Comparison of ENCODE assay signal across 1 cellular context in the genomic region with DNA sequence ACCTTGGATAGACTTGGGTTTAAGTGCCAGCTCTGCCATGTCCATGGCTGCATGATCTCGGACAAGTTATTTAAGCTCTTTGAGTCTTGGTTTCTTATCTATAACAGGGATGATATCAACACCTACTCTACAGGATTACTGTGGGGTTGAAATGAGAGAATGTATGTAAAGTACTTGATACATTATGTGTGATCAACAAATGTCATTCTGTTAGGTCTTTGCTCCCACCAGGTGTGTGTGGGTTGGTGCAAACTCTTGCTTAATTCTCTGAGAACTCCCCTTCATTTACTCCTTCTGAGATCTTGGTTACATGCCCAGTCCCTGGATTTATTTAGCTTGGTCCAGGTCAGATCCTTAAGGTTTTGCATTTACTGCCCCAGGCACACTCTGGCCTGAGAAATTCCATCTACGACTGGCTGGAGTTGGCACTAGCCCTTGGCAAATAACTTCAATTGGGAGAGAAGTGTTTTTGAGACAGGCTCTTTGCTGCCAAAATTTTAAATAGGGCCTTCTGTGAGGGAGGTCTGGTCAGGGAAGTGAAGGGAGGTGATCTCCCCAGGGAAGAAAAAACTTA.
TF ChIP-seq lines count a peak whose summit lies in the region.

No MANE protein-coding gene starts in this region.

TF ChIP-seq in IMR-90, 13 proteins besides CTCF, POLR2A, EP300 and RAD21:
- no peak for TF ChIP-seq SMC3 (IDR thresholded peaks at IDR 0.05; ENCODE audit: low read depth, low read length)
- no peak for TF ChIP-seq MAZ (IDR thresholded peaks at IDR 0.05; ENCODE audit: borderline replicate concordance, low read depth, low read length)
- no peak for TF ChIP-seq FOS (IDR thresholded peaks at IDR 0.05; ENCODE audit: low read depth, low read length)
- TF ChIP-seq MXI1 (IDR thresholded peaks at IDR 0.05; ENCODE audit: borderline replicate concordance, low read depth, low read length): no peak
- TF ChIP-seq ELK1 (IDR thresholded peaks at IDR 0.05; ENCODE audit: borderline replicate concordance, low read depth, low read length): no peak
- TF ChIP-seq BHLHE40 (IDR thresholded peaks at IDR 0.05; ENCODE audit: low read depth, low read length): no peak
- TF ChIP-seq RFX5 (IDR thresholded peaks at IDR 0.05; ENCODE audit: low read depth, low read length): no peak
- no peak for TF ChIP-seq NFE2L2 (IDR thresholded peaks at IDR 0.05; ENCODE audit: low read depth, low read length)
- TF ChIP-seq, protein P1, sequence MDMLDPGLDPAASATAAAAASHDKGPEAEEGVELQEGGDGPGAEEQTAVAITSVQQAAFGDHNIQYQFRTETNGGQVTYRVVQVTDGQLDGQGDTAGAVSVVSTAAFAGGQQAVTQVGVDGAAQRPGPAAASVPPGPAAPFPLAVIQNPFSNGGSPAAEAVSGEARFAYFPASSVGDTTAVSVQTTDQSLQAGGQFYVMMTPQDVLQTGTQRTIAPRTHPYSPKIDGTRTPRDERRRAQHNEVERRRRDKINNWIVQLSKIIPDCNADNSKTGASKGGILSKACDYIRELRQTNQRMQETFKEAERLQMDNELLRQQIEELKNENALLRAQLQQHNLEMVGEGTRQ (IDR thresholded peaks at IDR 0.05; ENCODE audit: low read depth, low read length): no peak
- no peak for TF ChIP-seq CHD1 (IDR thresholded peaks at IDR 0.05; ENCODE audit: low read depth, low read length)
- TF ChIP-seq RCOR1 (IDR thresholded peaks at IDR 0.05; ENCODE audit: insufficient replicate concordance, low read length): no peak
- TF ChIP-seq MAFK (IDR thresholded peaks at IDR 0.05; ENCODE audit: low read depth, low read length): no peak
